In the genomic region with DNA sequence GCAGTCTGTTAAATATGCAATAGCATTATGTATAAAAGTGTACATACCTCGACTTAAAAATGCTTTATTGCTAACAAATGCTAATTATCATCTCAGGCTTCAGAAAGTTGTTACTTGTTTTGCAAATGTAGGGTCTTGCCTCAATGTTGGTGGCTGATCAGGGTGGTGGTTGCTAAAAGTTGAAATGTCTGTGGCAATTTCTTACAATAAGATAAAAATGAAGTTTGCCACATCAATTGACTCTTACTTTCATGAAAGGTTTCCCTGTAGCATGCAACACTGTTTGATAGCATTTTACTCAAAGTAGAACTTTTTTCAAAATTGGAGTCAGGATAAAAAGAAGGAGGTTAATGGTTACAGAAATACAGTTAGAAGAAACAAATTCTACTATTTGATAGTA, we compare ENCODE assay signal across 24 cellular contexts.
"Had no signal": no experiment of that assay in that cellular context is flagged by ENCODE, and none has a peak within 500 bp of the region (broad histone marks: within the 10 kb centered on the region; RNA-seq: fewer than 3 reads in every experiment).

No MANE protein-coding gene starts in this region.

- H3K36me3 ChIP-seq: cardiac muscle cell, gastroesophageal sphincter, heart left ventricle, ovary, prostate gland, spleen, uterus had no signal

- H3K4me3 ChIP-seq: body of pancreas, cardiac muscle cell, gastroesophageal sphincter, heart left ventricle, ovary, prostate gland, spleen, uterus had no signal

- DNase-seq: activated CD8-positive, alpha-beta memory T cell treated with anti-CD3 and anti-CD28 coated beads for 24 hours; activated CD8-positive, alpha-beta memory T cell treated with anti-CD3 and anti-CD28 coated beads, Interleukin-2, amount 50 U/mL, for 4 hours; activated effector memory CD4-positive, alpha-beta T cell treated with Interleukin-2 at 50 U/mL for 16 hours; activated T-cell treated with anti-CD3 and anti-CD28 coated beads, Interleukin-2, amount 50 U/mL, for 4 hours; anterior cingulate cortex; body of pancreas; cortex of kidney; heart left ventricle; mammary epithelial cell; ovary; SK-N-SH; spleen; stimulated activated CD4-positive, alpha-beta T cell treated with anti-CD3 and anti-CD28 coated beads, Interleukin-4, amount 100 ng/mL, for 1 hour; substantia nigra; T-helper 9 cell; trophoblast cell; uterus had no signal

- H3K4me1 ChIP-seq: body of pancreas, gastroesophageal sphincter, heart left ventricle, prostate gland, spleen, uterus had no signal

- H3K9ac ChIP-seq: SK-N-SH had no signal

- H3K4me2 ChIP-seq: SK-N-SH had no signal

- H3K27ac ChIP-seq: body of pancreas, cardiac muscle cell, epithelial cell of prostate, gastroesophageal sphincter, heart left ventricle, ovary, prostate gland, spleen, uterus had no signal

- H3K9me3 Mint-ChIP-seq: activated T-cell treated with anti-CD3 and anti-CD28 coated beads, Interleukin-2, amount 50 U/mL, for 4 hours; mesothelial cell of epicardium; natural killer cell treated with Interleukin-12 subunit alpha and Interleukin-12 subunit beta and Interleukin-15 and Interleukin-18, amount 100 ng/mL, for 72 hours had no signal

- H3K9me3 ChIP-seq: body of pancreas, gastroesophageal sphincter, heart left ventricle, ovary, prostate gland, SK-N-SH, spleen, uterus had no signal

- ATAC-seq: activated T-cell treated with anti-CD3 and anti-CD28 coated beads, Interleukin-2, amount 50 U/mL, for 4 hours; body of pancreas; gastroesophageal sphincter; heart left ventricle; left ventricle myocardium superior; natural killer cell treated with Interleukin-12 subunit alpha and Interleukin-12 subunit beta and Interleukin-15 and Interleukin-18, amount 100 ng/mL, for 72 hours had no signal

- H3K27me3 ChIP-seq: body of pancreas, gastroesophageal sphincter, heart left ventricle, ovary, uterus had no signal

- H3K4me3 Mint-ChIP-seq: activated T-cell treated with anti-CD3 and anti-CD28 coated beads, Interleukin-2, amount 50 U/mL, for 4 hours; mesothelial cell of epicardium; natural killer cell treated with Interleukin-12 subunit alpha and Interleukin-12 subunit beta and Interleukin-15 and Interleukin-18, amount 100 ng/mL, for 72 hours had no signal

- H3K36me3 Mint-ChIP-seq: mesothelial cell of epicardium; natural killer cell treated with Interleukin-12 subunit alpha and Interleukin-12 subunit beta and Interleukin-15 and Interleukin-18, amount 100 ng/mL, for 72 hours had no signal

- H3K27ac Mint-ChIP-seq: mesothelial cell of epicardium; natural killer cell treated with Interleukin-12 subunit alpha and Interleukin-12 subunit beta and Interleukin-15 and Interleukin-18, amount 100 ng/mL, for 72 hours had no signal

- H3K4me1 Mint-ChIP-seq: mesothelial cell of epicardium had no signal
